Comparison of ENCODE assay signal across 1 cellular context in genomic region chr14:75223664-75224154, GRCh38.
A peak's percentile ranks its signal among the peaks of the same experiment; 100 is the strongest.
TF ChIP-seq lines count a peak whose summit lies in the region.

No MANE protein-coding gene starts in this region.

TF ChIP-seq in K562, 482 proteins besides CTCF, POLR2A, EP300 and RAD21:
- TF ChIP-seq DIDO1 (tag; IDR thresholded peaks at IDR 0.05; ENCODE audit: low read depth) (no peak), E2F6 (IDR thresholded peaks at IDR 0.05; ENCODE audit: borderline replicate concordance in 1 of 2, extremely low read depth in 1 of 2, insufficient read depth in 1 of 2, insufficient read length in 1 of 2, low read depth in 1 of 2, low read length in 1 of 2, poor library complexity in 1 of 2, severe bottlenecking in 1 of 2) (peak in 1 of 2 experiments; percentile 16), BHLHE40 (IDR thresholded peaks at IDR 0.05; ENCODE audit: low read length) (peak; percentile 46; the same call in 1 of the 2 replicates), TCFL5 (CRISPR knock-in tag; conservative IDR thresholded peaks at IDR 0.05) (no peak), SOX6 (IDR thresholded peaks at IDR 0.05) (peak; percentile 31; the same call in 1 of the 2 replicates), ETV1 (tag; conservative IDR thresholded peaks at IDR 0.05; ENCODE audit: low read depth) (peak; percentile 56; the same call in 1 of the 2 replicates), L3MBTL2 (IDR thresholded peaks at IDR 0.05) (peak; percentile 61), HES1 (IDR thresholded peaks at IDR 0.05; ENCODE audit: low read depth) (peak; percentile 84), MAZ (CRISPR knock-in tag; conservative IDR thresholded peaks at IDR 0.05 in 1 of 2, IDR thresholded peaks at IDR 0.05 in 1 of 2) (peak in 1 of 2 experiments; percentile 19; a peak in 1 of 4 replicates), CEBPG (CRISPR knock-in tag; IDR thresholded peaks at IDR 0.05) (no peak), CEBPG (tag; conservative IDR thresholded peaks at IDR 0.05 in 1 of 2, IDR thresholded peaks at IDR 0.05 in 1 of 2) (no peak), SPI1 (IDR thresholded peaks at IDR 0.05; ENCODE audit: borderline replicate concordance, low read depth, low read length) (peak; percentile 42; the same call in 1 of the 2 replicates), RFX7 (CRISPR knock-in tag; IDR thresholded peaks at IDR 0.05) (no peak), ATF6 (CRISPR knock-in tag; IDR thresholded peaks at IDR 0.05) (no peak)
TF ChIP-seq in K562: peak in this region for 8.
